Comparison of ENCODE assay signal across 8 cellular contexts in the genomic region with DNA sequence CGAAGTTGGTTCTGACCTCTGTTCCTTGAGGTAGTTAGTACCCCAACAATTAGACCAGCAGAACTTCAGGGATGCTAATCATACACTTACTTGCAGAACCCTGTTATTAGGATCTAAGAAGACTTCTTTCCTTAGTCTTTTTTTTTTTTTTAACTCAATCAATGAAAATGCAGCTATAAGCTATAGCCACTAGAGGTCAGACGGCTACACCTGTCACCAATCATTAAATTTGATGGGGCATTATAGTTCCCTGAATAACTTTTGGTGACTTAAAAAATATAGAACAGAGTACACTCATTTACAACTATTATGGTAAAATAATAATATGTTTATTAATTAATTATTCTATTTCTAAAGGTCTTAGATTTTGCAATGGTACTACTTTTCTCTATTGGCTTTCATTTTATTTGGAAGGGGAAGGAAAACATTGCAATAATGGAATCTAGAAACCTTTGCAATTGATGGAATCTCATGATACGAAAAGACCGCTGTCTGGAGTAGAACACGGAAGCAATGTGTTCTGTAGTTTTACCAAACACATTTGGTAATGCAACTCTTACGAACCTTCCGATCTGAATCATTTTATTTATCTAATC.
DNase-seq lines count a peak whose midpoint lies in the region; ATAC-seq and TF ChIP-seq lines count a peak whose summit lies in the region.

No MANE protein-coding gene starts in this region.

- no peak overlapping the region for H2AK5ac ChIP-seq in neuronal stem cell (ENCODE audit: low read depth, low read length)

- no peak overlapping the region for H2AFZ ChIP-seq in neuronal stem cell (ENCODE audit: low read length)

- no peak overlapping the region for H3K4me2 ChIP-seq in neuronal stem cell (ENCODE audit: insufficient read depth, low read length, poor library complexity, severe bottlenecking)

- no peak for TF ChIP-seq POLR2A in stomach (IDR thresholded peaks at IDR 0.05)

- intact Hi-C loops in stomach (cut with DNase I; ENCODE audit: low total_unique reads) = loop anchor here (10.0 kb wide), 1 partner anchor 84 kb away; no protein-coding TSS in a partner anchor

- no peak overlapping the region for H3K14ac ChIP-seq in neuronal stem cell (ENCODE audit: low read length)

- 35 to 50% (median 43%) methylated on average over 7 of the region's 7 CpGs for WGBS in stomach, 5 donors
- no CpG with 5 or more reads among the region's 7 CpGs for WGBS in neuronal stem cell (ENCODE audit: extremely low coverage in 2 of 2, insufficient read length in 2 of 2, insufficient replicate concordance in 1 of 2), 2 donors

- peaks cover 0 to 9% (median 3%) of the 10 kb centered on the region in 4 donors for H3K4me1 ChIP-seq in stomach
- H3K4me1 ChIP-seq in neuronal stem cell (ENCODE audit: control insufficient read depth in 2 of 2, insufficient read depth in 1 of 2, low read depth in 1 of 2, low read length in 2 of 2) = peaks cover 1 to 10% of the 10 kb centered on the region in 2 donors

- no peak overlapping the region for H3K4ac ChIP-seq in neuronal stem cell (ENCODE audit: low read length)

- H3K4me3 ChIP-seq in epithelial cell of proximal tubule (ENCODE audit: low read depth, low read length) (no peak overlapping the region), stomach (no peak overlapping the region), neuronal stem cell (ENCODE audit: low read length in 2 of 2) (no peak overlapping the region)

- no peak overlapping the region for H4K8ac ChIP-seq in neuronal stem cell (ENCODE audit: low read depth, low read length)

- H3K23ac ChIP-seq in neuronal stem cell (ENCODE audit: low read depth, low read length, poor library complexity) = no peak overlapping the region

- H3K9me3 ChIP-seq in stomach (no peaks in the 10 kb centered on the region), neuronal stem cell (replicated peaks in 1 of 2; ENCODE audit: control insufficient read depth in 2 of 2, insufficient read depth in 1 of 2, low read depth in 1 of 2, low read length in 2 of 2) (no peaks in the 10 kb centered on the region)

- DNase-seq in AG20443 (ENCODE audit: low spot score) (peak; percentile 18), NCI-H69 (lab: John Stamatoyannopoulos, UW) (peak; percentile 67), epithelial cell of proximal tubule (ENCODE audit: low read depth) (no peak), stomach (no peak), neuronal stem cell (ENCODE audit: low spot score) (no peak), kidney glomerular epithelial cell (lab: John Stamatoyannopoulos, UW) (no peak), GM19238 (ENCODE audit: insufficient read length, low spot score) (no peak)

- no peak overlapping the region for H2BK5ac ChIP-seq in neuronal stem cell (ENCODE audit: low read length)

- no peak overlapping the region for H2BK12ac ChIP-seq in neuronal stem cell (ENCODE audit: low read length)

- H2BK120ac ChIP-seq in neuronal stem cell (ENCODE audit: low read depth, low read length) = no peak overlapping the region

- TF ChIP-seq CTCF in epithelial cell of proximal tubule (conservative IDR thresholded peaks at IDR 0.05; ENCODE audit: low read depth, low read length) (peak; percentile 80), stomach (IDR thresholded peaks at IDR 0.05) (peak in 5 of 7 experiments; percentile 36 to 71 (median 63))

- H2BK15ac ChIP-seq in neuronal stem cell (ENCODE audit: low read length) = no peak overlapping the region

- peak; percentile 42 for ATAC-seq in GM21390 (IDR thresholded peaks at IDR 0.05; ENCODE audit: unreplicated experiment)

- no peak for TF ChIP-seq EP300 in stomach (IDR thresholded peaks at IDR 0.05)

- H3K36me3 ChIP-seq in stomach (no peaks in the 10 kb centered on the region), neuronal stem cell (replicated peaks in 1 of 2; ENCODE audit: control insufficient read depth in 2 of 2, insufficient read depth in 2 of 2, low read length in 2 of 2) (no peaks in the 10 kb centered on the region)

- no peak overlapping the region for H4K91ac ChIP-seq in neuronal stem cell (ENCODE audit: low read depth, low read length, poor library complexity)

- H3K27me3 ChIP-seq in stomach (no peaks in the 10 kb centered on the region), neuronal stem cell (ENCODE audit: control insufficient read depth in 3 of 3, insufficient read depth in 3 of 3, low read depth in 1 of 3, low read length in 3 of 3) (no peaks in the 10 kb centered on the region)

- no peaks in the 10 kb centered on the region for H3K79me1 ChIP-seq in neuronal stem cell (ENCODE audit: low read depth, low read length)

- H3K18ac ChIP-seq in neuronal stem cell (ENCODE audit: low read length) = no peak overlapping the region

- H3K9ac ChIP-seq in neuronal stem cell (ENCODE audit: low read depth, low read length, poor library complexity) = no peak overlapping the region

- no peak overlapping the region for H3K27ac ChIP-seq in stomach
- H3K27ac ChIP-seq in neuronal stem cell (replicated peaks; ENCODE audit: low read length) = no peak overlapping the region

Comparison
In these comparisons a context has a peak if more than half of its experiments do, and no peak if none do; other contexts are left out.
1. DNase-seq: peak in AG20443 (single experiment) and NCI-H69 (single experiment); none in epithelial cell of proximal tubule (single experiment), stomach (single experiment), neuronal stem cell (single experiment), kidney glomerular epithelial cell (single experiment) and GM19238 (single experiment).